Comparison of ENCODE assay signal across 12 cellular contexts in the genomic region with DNA sequence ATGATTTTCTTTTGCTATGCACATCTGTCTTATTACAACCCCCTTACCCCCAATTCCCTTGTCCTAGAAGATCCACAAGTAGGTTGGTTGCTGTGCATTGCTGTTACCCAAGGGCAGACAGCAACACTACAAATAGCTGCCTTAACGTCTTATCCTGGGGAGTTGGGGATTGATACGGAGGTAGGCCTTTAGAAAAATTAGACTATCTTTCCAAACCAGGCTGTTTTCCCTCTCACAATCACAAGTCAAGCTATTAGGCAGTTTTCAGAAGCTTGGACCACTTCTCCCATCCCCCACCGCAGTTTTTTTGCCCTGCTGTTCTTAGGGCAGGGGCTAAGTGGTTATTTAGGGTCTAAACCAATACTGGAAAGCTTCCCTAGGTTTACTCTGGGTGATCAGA. TPM values are rescaled to one million over a fixed set of nuclear protein-coding genes. Genes with fewer than 3 reads are reported as not detected.
DNase-seq lines count a peak whose midpoint lies in the region; ATAC-seq and TF ChIP-seq lines count a peak whose summit lies in the region.
"Had no signal": no experiment of that assay in that cellular context is flagged by ENCODE, and none has a peak within 500 bp of the region (broad histone marks: within the 10 kb centered on the region; RNA-seq: fewer than 3 reads in every experiment).

No MANE protein-coding gene starts in this region.

- no peak overlapping the region for H3K4me3 Mint-ChIP-seq in CD4-positive, alpha-beta T cell
- H3K4me3 Mint-ChIP-seq: activated CD4-positive, alpha-beta memory T cell treated with anti-CD3 and anti-CD28 coated beads, Interleukin-2, amount 10 ng/mL, durations not matched to agents 7 days and 5 days; activated naive CD4-positive, alpha-beta T cell treated with anti-CD3 and anti-CD28 coated beads for 36 hours had no signal

- H3K9ac ChIP-seq in smooth muscle cell (ENCODE audit: low read depth): no peak overlapping the region
- H3K9ac ChIP-seq: BLaER1 had no signal

- CTCF ChIA-PET in CD4-positive, alpha-beta T cell (lab: Charles Lee): interaction anchor here (1.3 kb wide), 1 partner anchor 9 kb away, joined by 8 read pairs; no protein-coding TSS in a partner anchor

- peaks cover 64% of the 10 kb centered on the region for H3F3A ChIP-seq in smooth muscle cell (ENCODE audit: low read depth)

- H3K36me3 Mint-ChIP-seq in CD4-positive, alpha-beta T cell (ENCODE audit: low read depth): peaks cover 29% of the 10 kb centered on the region

- H3K4me3 ChIP-seq in body of pancreas: no peak overlapping the region
- H3K4me3 ChIP-seq in lower lobe of right lung: no peak overlapping the region
- no peak overlapping the region for H3K4me3 ChIP-seq in smooth muscle cell
- H3K4me3 ChIP-seq: BLaER1 had no signal

- 43 to 55% methylated on average over 3 of the region's 3 CpGs for WGBS in body of pancreas, 2 donors
- WGBS in smooth muscle cell (ENCODE audit: low lambda C conversion rate): 53% methylated on average over 3 of the region's 3 CpGs

- H3K79me2 ChIP-seq in smooth muscle cell (ENCODE audit: low read depth): peaks cover 6% of the 10 kb centered on the region

- H3K9me3 ChIP-seq in CD4-positive, alpha-beta T cell (ENCODE audit: control insufficient read depth, low read length): no peaks in the 10 kb centered on the region
- H3K9me3 ChIP-seq in body of pancreas: no peaks in the 10 kb centered on the region
- no peaks in the 10 kb centered on the region for H3K9me3 ChIP-seq in lower lobe of right lung
- H3K9me3 ChIP-seq in smooth muscle cell (replicated peaks; ENCODE audit: low read depth): no peaks in the 10 kb centered on the region
- H3K9me3 ChIP-seq: BLaER1 had no signal

- TF ChIP-seq CTCF in CD4-positive, alpha-beta T cell (IDR thresholded peaks at IDR 0.05): no peak
- TF ChIP-seq CTCF in body of pancreas (IDR thresholded peaks at IDR 0.05): no peak
- no peak for TF ChIP-seq CTCF in lower lobe of right lung (IDR thresholded peaks at IDR 0.05)
- TF ChIP-seq CTCF in smooth muscle cell (IDR thresholded peaks at IDR 0.05; ENCODE audit: borderline replicate concordance, insufficient read depth, poor library complexity, severe bottlenecking): no peak

- no peaks in the 10 kb centered on the region for H3K27me3 Mint-ChIP-seq in CD4-positive, alpha-beta T cell

- H3K27ac ChIP-seq in CD4-positive, alpha-beta T cell (ENCODE audit: low read depth, low read length): no peak overlapping the region
- H3K27ac ChIP-seq in body of pancreas (peak overlapping the region in 3 of 4 donors; percentile 74 to 76 (median 74)), lower lobe of right lung (peak overlapping the region; percentile 46), smooth muscle cell (ENCODE audit: low read depth) (peak overlapping the region; percentile 70)
- H3K27ac ChIP-seq: BLaER1 had no signal

- H3K36me3 ChIP-seq in body of pancreas (replicated peaks in 1 of 2; ENCODE audit: insufficient read depth in 1 of 2, low read depth in 2 of 2) (peaks cover 6 to 24% of the 10 kb centered on the region in 2 donors), lower lobe of right lung (peaks cover 32% of the 10 kb centered on the region), smooth muscle cell (ENCODE audit: low read depth) (peaks cover 8% of the 10 kb centered on the region)

- no peak overlapping the region for H2AFZ ChIP-seq in smooth muscle cell (ENCODE audit: low read depth)

- no peaks in the 10 kb centered on the region for H3K27me3 ChIP-seq in CD4-positive, alpha-beta T cell (ENCODE audit: control insufficient read depth, insufficient read depth, low read length)
- H3K27me3 ChIP-seq in body of pancreas: no peaks in the 10 kb centered on the region
- H3K27me3 ChIP-seq in lower lobe of right lung (ENCODE audit: low read depth): no peaks in the 10 kb centered on the region
- peaks cover 3% of the 10 kb centered on the region for H3K27me3 ChIP-seq in smooth muscle cell (ENCODE audit: low read depth)

- POLR2A ChIA-PET in CD4-positive, alpha-beta T cell (lab: Charles Lee): interaction anchor here (2.0 to 2.3 kb wide), 2 partner anchors 10 to 32 kb away, joined by 5 to 8 read pairs; a partner anchor contains a TSS

- no peak for TF ChIP-seq POLR2A in body of pancreas (IDR thresholded peaks at IDR 0.05)

- DNase-seq in CD4-positive, alpha-beta T cell: no peak
- peak in 1 of 4 donors; percentile 10 for DNase-seq in body of pancreas
- no peak for DNase-seq in lower lobe of right lung
- no peak for DNase-seq in smooth muscle cell (lab: John Stamatoyannopoulos, UW; ENCODE audit: unreplicated experiment)
- no peak for DNase-seq in activated CD4-positive, alpha-beta T cell treated with anti-CD3 and anti-CD28 coated beads for 1 hour
- no peak for DNase-seq in NCI-H2107 (lab: John Stamatoyannopoulos, UW)
- DNase-seq in HK-2 (ENCODE audit: unreplicated experiment): no peak
- DNase-seq: activated CD4-positive, alpha-beta memory T cell treated with anti-CD3 and anti-CD28 coated beads, Interleukin-2, amount 10 ng/mL, durations not matched to agents 7 days and 5 days; activated naive CD4-positive, alpha-beta T cell treated with anti-CD3 and anti-CD28 coated beads for 36 hours; Kasumi-1 had no signal

- intact Hi-C loops in CD4-positive, alpha-beta T cell (cut with DNase I, micrococcal nuclease): no loop called here
- intact Hi-C loops in body of pancreas (cut with DNase I): no loop called here
- intact Hi-C loops in lower lobe of right lung (cut with DNase I): no loop called here

- H4K20me1 ChIP-seq in smooth muscle cell (ENCODE audit: low read depth): peaks cover 37% of the 10 kb centered on the region

- H3K9me3 Mint-ChIP-seq in CD4-positive, alpha-beta T cell: no peaks in the 10 kb centered on the region
- H3K9me3 Mint-ChIP-seq: activated CD4-positive, alpha-beta memory T cell treated with anti-CD3 and anti-CD28 coated beads, Interleukin-2, amount 10 ng/mL, durations not matched to agents 7 days and 5 days; activated naive CD4-positive, alpha-beta T cell treated with anti-CD3 and anti-CD28 coated beads for 36 hours had no signal

- H3K4me2 ChIP-seq in smooth muscle cell: peak overlapping the region; percentile 67

- peaks cover 12% of the 10 kb centered on the region for H3K4me1 Mint-ChIP-seq in CD4-positive, alpha-beta T cell (ENCODE audit: low read depth)

- no peak for ATAC-seq in CD4-positive, alpha-beta T cell (ENCODE audit: poor library complexity)
- ATAC-seq in body of pancreas (no peak), lower lobe of right lung (no peak), GM21825 (IDR thresholded peaks at IDR 0.05; ENCODE audit: unreplicated experiment) (no peak)

- peak overlapping the region; percentile 7 for H3K27ac Mint-ChIP-seq in CD4-positive, alpha-beta T cell
- H3K27ac Mint-ChIP-seq: activated CD4-positive, alpha-beta memory T cell treated with anti-CD3 and anti-CD28 coated beads, Interleukin-2, amount 10 ng/mL, durations not matched to agents 7 days and 5 days; activated naive CD4-positive, alpha-beta T cell treated with anti-CD3 and anti-CD28 coated beads for 36 hours had no signal

- H3K4me1 ChIP-seq in body of pancreas (peaks cover 40% of the 10 kb centered on the region), lower lobe of right lung (peaks cover 21% of the 10 kb centered on the region), smooth muscle cell (ENCODE audit: low read depth) (peaks cover 25% of the 10 kb centered on the region)

RNA-seq across cellular contexts. Expression of a gene that starts 2.8 kb away (rescaled TPM):
- total RNA-seq in CD4-positive, alpha-beta T cell: 1 to 10 TPM; 1.8 to 2.3 TPM
- total RNA-seq in body of pancreas (100 to 1,000 TPM in 1 of 2 donors, 10 to 100 TPM in 1; 71.9 to 166 TPM), lower lobe of right lung (71.8 TPM), smooth muscle cell (89.0 and 112 TPM in 2 replicates)
- 86.0 and 103 TPM in 2 replicates for polyA plus RNA-seq in smooth muscle cell

RNA-seq across cellular contexts. Expression of a gene that starts 32.4 kb away (rescaled TPM):
- total RNA-seq in CD4-positive, alpha-beta T cell: 10 to 100 TPM; 73.7 to 78.6 TPM
- total RNA-seq in body of pancreas: 10 to 100 TPM; 49.8 to 64.3 TPM
- 122 TPM for total RNA-seq in lower lobe of right lung
- total RNA-seq in smooth muscle cell: 314 and 331 TPM in 2 replicates
- 228 and 285 TPM in 2 replicates for polyA plus RNA-seq in smooth muscle cell

RNA-seq across cellular contexts. Expression of a gene that starts 38.8 kb away (rescaled TPM):
- 1 to 10 TPM; 4.9 to 6.3 TPM for total RNA-seq in CD4-positive, alpha-beta T cell
- total RNA-seq in body of pancreas (10 to 100 TPM; 17.1 to 24.6 TPM), lower lobe of right lung (18.5 TPM), smooth muscle cell (31.6 and 52.3 TPM in 2 replicates)
- polyA plus RNA-seq in smooth muscle cell: 11.9 and 12.8 TPM in 2 replicates

Comparison
In these comparisons a context has a peak if more than half of its experiments do, and no peak if none do; other contexts are left out.
1. RNA of a gene that starts 2.8 kb away (total RNA-seq): 71.9 to 166 TPM in body of pancreas, 89.0 to 112 TPM in smooth muscle cell and 71.8 TPM in lower lobe of right lung (single experiment); 1.8 to 2.3 TPM in CD4-positive, alpha-beta T cell; every median in the first group is over 10 times any median in the second.